In genomic region chr18:2123077-2123476, GRCh38 we compare ENCODE assay signal across 27 cellular contexts.
"Had no signal": no experiment of that assay in that cellular context is flagged by ENCODE, and none has a peak within 500 bp of the region (broad histone marks: within the 10 kb centered on the region; RNA-seq: fewer than 3 reads in every experiment).

No MANE protein-coding gene starts in this region.

- H3K27me3 ChIP-seq: stomach, suprapubic skin, testis, thyroid gland, tibial artery, tibial nerve, transverse colon, upper lobe of left lung, upper lobe of right lung, uterus, vagina had no signal

- H3K9me3 ChIP-seq: stomach, testis, thoracic aorta, thyroid gland, tibial artery, tibial nerve, transverse colon, upper lobe of left lung, upper lobe of right lung, uterus, vagina had no signal

- H3K27me3 Mint-ChIP-seq: stimulated activated memory B cell treated with anti-CD40 and anti-IgM and Interleukin-4, amounts not matched to agents 10 μg/mL and 1 μg/mL and 100 μg/mL, for 72 hours had no signal

- H3K9me3 Mint-ChIP-seq: stimulated activated naive CD8-positive, alpha-beta T cell treated with anti-CD3 and anti-CD28 coated beads, Interleukin-15, Interleukin-2, amounts not matched to agents 100 ng/mL and 50 ng/mL, for 24 hours; type B pancreatic cell had no signal

- ATAC-seq: stimulated activated effector memory CD8-positive, alpha-beta T cell treated with anti-CD3 and anti-CD28 coated beads, Interleukin-12 subunit alpha, Interleukin-12 subunit beta, amount 100 ng/mL, for 72 hours; stimulated activated memory B cell treated with anti-CD40 and anti-IgM and Interleukin-4, amounts not matched to agents 10 μg/mL and 1 μg/mL and 100 μg/mL, for 72 hours; stimulated activated naive B cell treated with anti-CD40 and anti-IgM and Interleukin-4, amounts not matched to agents 10 μg/mL and 1 μg/mL and 100 μg/mL, for 72 hours; stimulated activated naive CD8-positive, alpha-beta T cell treated with anti-CD3 and anti-CD28 coated beads, Interleukin-15, amount 100 ng/mL, for 72 hours; stimulated activated naive CD8-positive, alpha-beta T cell treated with anti-CD3 and anti-CD28 coated beads, Interleukin-15, Interleukin-2, amounts not matched to agents 100 U/mL and 50 U/mL, for 24 hours; upper lobe of right lung had no signal

- H3K36me3 Mint-ChIP-seq: stimulated activated effector memory CD8-positive, alpha-beta T cell treated with anti-CD3 and anti-CD28 coated beads, Interleukin-12 subunit alpha, Interleukin-12 subunit beta, amount 100 ng/mL, for 72 hours; stimulated activated memory B cell treated with anti-CD40 and anti-IgM and Interleukin-4, amounts not matched to agents 10 μg/mL and 1 μg/mL and 100 μg/mL, for 72 hours; stimulated activated naive B cell treated with anti-CD40 and anti-IgM and Interleukin-4, amounts not matched to agents 10 μg/mL and 1 μg/mL and 100 μg/mL, for 72 hours; type B pancreatic cell had no signal

- H3K4me1 Mint-ChIP-seq: stimulated activated effector memory CD8-positive, alpha-beta T cell treated with anti-CD3 and anti-CD28 coated beads, Interleukin-12 subunit alpha, Interleukin-12 subunit beta, amount 100 ng/mL, for 72 hours; stimulated activated memory B cell treated with anti-CD40 and anti-IgM and Interleukin-4, amounts not matched to agents 10 μg/mL and 1 μg/mL and 100 μg/mL, for 72 hours; stimulated activated naive B cell treated with anti-CD40 and anti-IgM and Interleukin-4, amounts not matched to agents 10 μg/mL and 1 μg/mL and 100 μg/mL, for 72 hours; stimulated activated naive CD8-positive, alpha-beta T cell treated with anti-CD3 and anti-CD28 coated beads, Interleukin-15, amount 100 ng/mL, for 72 hours had no signal

- H3K27ac Mint-ChIP-seq: stimulated activated effector memory CD8-positive, alpha-beta T cell treated with anti-CD3 and anti-CD28 coated beads, Interleukin-12 subunit alpha, Interleukin-12 subunit beta, amount 100 ng/mL, for 72 hours; stimulated activated memory B cell treated with anti-CD40 and anti-IgM and Interleukin-4, amounts not matched to agents 10 μg/mL and 1 μg/mL and 100 μg/mL, for 72 hours; stimulated activated naive B cell treated with anti-CD40 and anti-IgM and Interleukin-4, amounts not matched to agents 10 μg/mL and 1 μg/mL and 100 μg/mL, for 72 hours; stimulated activated naive CD8-positive, alpha-beta T cell treated with anti-CD3 and anti-CD28 coated beads, Interleukin-15, amount 100 ng/mL, for 72 hours; stimulated activated naive CD8-positive, alpha-beta T cell treated with anti-CD3 and anti-CD28 coated beads, Interleukin-15, Interleukin-2, amounts not matched to agents 100 ng/mL and 50 ng/mL, for 24 hours; type B pancreatic cell had no signal

- H3K27ac ChIP-seq: stomach, suprapubic skin, testis, thoracic aorta, thyroid gland, tibial artery, tibial nerve, transverse colon, upper lobe of left lung, upper lobe of right lung, uterus, vagina had no signal

- H3K4me1 ChIP-seq: stomach, suprapubic skin, testis, thyroid gland, tibial artery, tibial nerve, transverse colon, upper lobe of left lung, upper lobe of right lung, uterus, vagina had no signal

- H3K36me3 ChIP-seq: stomach, suprapubic skin, thoracic aorta, thyroid gland, tibial artery, tibial nerve, transverse colon, upper lobe of left lung, upper lobe of right lung, uterus, vagina had no signal

- DNase-seq: stimulated activated CD4-positive, alpha-beta T cell treated with anti-CD3 and anti-CD28 coated beads, Interleukin-2, amount 100 ng/mL, for 48 hours; stimulated activated CD4-positive, alpha-beta T cell treated with anti-CD3 and anti-CD28 coated beads, Interleukin-4, amount 100 ng/mL, for 1 hour; stimulated activated CD4-positive, alpha-beta T cell treated with anti-CD3 and anti-CD28 coated beads, Interleukin-4, amount 100 ng/mL, for 24 hours; stimulated activated CD4-positive, alpha-beta T cell treated with anti-CD3 and anti-CD28 coated beads, Interleukin-4, amount 100 ng/mL, for 4 hours; stimulated activated CD8-positive, alpha-beta memory T cell treated with anti-CD3 and anti-CD28 coated beads, Interleukin-4, amount 100 ng/mL, for 48 hours; stimulated activated naive B cell treated with anti-CD40 and anti-IgM and Interleukin-4, amounts not matched to agents 10 μg/mL and 1 μg/mL and 100 μg/mL, for 72 hours; stimulated activated naive CD4-positive, alpha-beta T cell; stimulated activated naive CD4-positive, alpha-beta T cell treated with Interleukin-2 at 50 U/mL for 16 hours; stimulated activated naive CD8-positive, alpha-beta T cell treated with anti-CD3 and anti-CD28 coated beads, Interleukin-15, amount 100 ng/mL, for 72 hours; stimulated activated naive CD8-positive, alpha-beta T cell treated with anti-CD3 and anti-CD28 coated beads, Interleukin-15, Interleukin-2, amounts not matched to agents 100 U/mL and 50 U/mL, for 24 hours; stomach; substantia nigra; testis; thyroid gland; tibial artery; transverse colon; upper lobe of left lung; upper lobe of right lung; uterus had no signal

- H3K4me3 ChIP-seq: stomach, suprapubic skin, testis, thoracic aorta, thyroid gland, tibial artery, tibial nerve, transverse colon, upper lobe of left lung, upper lobe of right lung, uterus, vagina had no signal

- H3K4me3 Mint-ChIP-seq: stimulated activated effector memory CD8-positive, alpha-beta T cell treated with anti-CD3 and anti-CD28 coated beads, Interleukin-12 subunit alpha, Interleukin-12 subunit beta, amount 100 ng/mL, for 72 hours; stimulated activated memory B cell treated with anti-CD40 and anti-IgM and Interleukin-4, amounts not matched to agents 10 μg/mL and 1 μg/mL and 100 μg/mL, for 72 hours; stimulated activated naive B cell treated with anti-CD40 and anti-IgM and Interleukin-4, amounts not matched to agents 10 μg/mL and 1 μg/mL and 100 μg/mL, for 72 hours; stimulated activated naive CD8-positive, alpha-beta T cell treated with anti-CD3 and anti-CD28 coated beads, Interleukin-15, amount 100 ng/mL, for 72 hours; stimulated activated naive CD8-positive, alpha-beta T cell treated with anti-CD3 and anti-CD28 coated beads, Interleukin-15, Interleukin-2, amounts not matched to agents 100 ng/mL and 50 ng/mL, for 24 hours; type B pancreatic cell had no signal
